Comparison of ENCODE assay signal across 24 cellular contexts in the genomic region with DNA sequence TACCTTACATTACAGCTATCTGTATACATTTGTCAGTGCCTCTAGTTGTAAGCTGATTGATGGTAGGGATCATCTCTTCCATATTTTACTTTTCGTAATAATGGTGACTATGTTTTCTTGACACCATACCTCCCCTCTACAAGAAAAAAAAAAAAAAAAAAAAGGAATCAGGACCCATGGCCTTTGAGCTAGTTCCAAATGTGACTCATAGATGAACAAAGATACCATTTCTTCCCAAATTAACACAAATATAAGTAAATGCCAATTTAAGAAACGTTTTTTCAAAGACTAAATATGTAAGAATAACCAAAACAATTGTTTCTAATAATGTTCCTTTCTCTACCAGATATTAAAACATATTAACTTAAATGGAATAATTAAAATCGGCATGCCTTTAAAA.
"Had no signal": no experiment of that assay in that cellular context is flagged by ENCODE, and none has a peak within 500 bp of the region (broad histone marks: within the 10 kb centered on the region; RNA-seq: fewer than 3 reads in every experiment).

No MANE protein-coding gene starts in this region.

- H2AFZ ChIP-seq: parathyroid adenoma had no signal

- H3K4me3 ChIP-seq: coronary artery, esophagus squamous epithelium, lung, mucosa of descending colon, prostate gland, right atrium auricular region, stomach, thyroid gland had no signal

- H3K27ac ChIP-seq: coronary artery, esophagus squamous epithelium, neutrophil, parathyroid adenoma, prostate gland, right atrium auricular region, stomach had no signal

- FAIRE-seq: endothelial cell of umbilical vein, keratinocyte had no signal

- H3K9ac ChIP-seq: parathyroid adenoma had no signal

- DNase-seq: dermis blood vessel endothelial cell; effector memory CD4-positive, alpha-beta T cell; esophagus squamous epithelium; foreskin melanocyte; mesenchymal stem cell; mucosa of descending colon; naive B cell; stimulated activated CD4-positive, alpha-beta T cell treated with anti-CD3 and anti-CD28 coated beads, Interleukin-2, amount 100 ng/mL, for 24 hours; stimulated activated CD4-positive, alpha-beta T cell treated with anti-CD3 and anti-CD28 coated beads, Interleukin-4, amount 100 ng/mL, for 24 hours; stimulated activated naive CD4-positive, alpha-beta T cell treated with Interleukin-2 at 50 U/mL for 16 hours; stomach; thyroid gland had no signal

- H3K9me3 ChIP-seq: neutrophil, prostate gland, right atrium auricular region, stomach, thyroid gland had no signal

- H3K4me1 ChIP-seq: parathyroid adenoma, prostate gland had no signal

- ATAC-seq: left lobe of liver; mucosa of descending colon; natural killer cell treated with Interleukin-12 subunit alpha and Interleukin-12 subunit beta and Interleukin-15 and Interleukin-18, amount 100 ng/mL, for 72 hours; sciatic nerve; stimulated activated effector memory CD8-positive, alpha-beta T cell treated with anti-CD3 and anti-CD28 coated beads, Interleukin-12 subunit alpha, Interleukin-12 subunit beta, amount 100 ng/mL, for 72 hours had no signal

- H3K27me3 ChIP-seq: esophagus squamous epithelium, neutrophil, right atrium auricular region, stomach, thyroid gland had no signal

- H3K36me3 ChIP-seq: esophagus squamous epithelium, neutrophil, prostate gland, right atrium auricular region, stomach, thyroid gland had no signal
